1 cellular context compared by ENCODE assay signal in genomic region chr15:43775411-43775965, GRCh38.
TF ChIP-seq lines count a peak whose summit lies in the region.

No MANE protein-coding gene starts in this region.

TF ChIP-seq in HepG2, 621 proteins besides CTCF, POLR2A, EP300 and RAD21 (continued from another document and continues in another):
- TF ChIP-seq AKNA (CRISPR knock-in tag; IDR thresholded peaks at IDR 0.05; ENCODE audit: borderline replicate concordance): no peak
- TF ChIP-seq SALL1 (CRISPR knock-in tag; IDR thresholded peaks at IDR 0.05): no peak
- TF ChIP-seq ZNF784 (CRISPR knock-in tag; IDR thresholded peaks at IDR 0.05; ENCODE audit: borderline replicate concordance): no peak
- no peak for TF ChIP-seq ELF1 (CRISPR knock-in tag; IDR thresholded peaks at IDR 0.05)
- 0 out of 2 replicates have a peak, but pooled peaks have one; percentile 31 for TF ChIP-seq TGIF2 (CRISPR knock-in tag; IDR thresholded peaks at IDR 0.05)
- no peak for TF ChIP-seq ZNF619 (CRISPR knock-in tag; IDR thresholded peaks at IDR 0.05)
- peak in 1 of 2 experiments; percentile 86; a peak in 2 of 4 replicates for TF ChIP-seq HMGXB4 (CRISPR knock-in tag; IDR thresholded peaks at IDR 0.05; ENCODE audit: borderline replicate concordance in 1 of 2, low read depth in 1 of 2)
- TF ChIP-seq ZNF331 (CRISPR knock-in tag; IDR thresholded peaks at IDR 0.05): 0 out of 2 replicates have a peak, but pooled peaks have one; percentile 45
- peak; percentile 11; the same call in 1 of the 2 replicates for TF ChIP-seq HDAC1 (CRISPR knock-in tag; IDR thresholded peaks at IDR 0.05)
- TF ChIP-seq ZSCAN22 (CRISPR knock-in tag; IDR thresholded peaks at IDR 0.05): no peak
- no peak for TF ChIP-seq ZNF18 (CRISPR knock-in tag; IDR thresholded peaks at IDR 0.05; ENCODE audit: insufficient replicate concordance)
- TF ChIP-seq TOE1 (CRISPR knock-in tag; IDR thresholded peaks at IDR 0.05): no peak
- TF ChIP-seq MEIS1 (CRISPR knock-in tag; IDR thresholded peaks at IDR 0.05; ENCODE audit: borderline replicate concordance): no peak
- no peak for TF ChIP-seq ZNF562 (CRISPR knock-in tag; IDR thresholded peaks at IDR 0.05; ENCODE audit: borderline replicate concordance)
- peak; percentile 63; the same call in 1 of the 2 replicates for TF ChIP-seq TFDP1 (CRISPR knock-in tag; IDR thresholded peaks at IDR 0.05; ENCODE audit: borderline replicate concordance)
- TF ChIP-seq NR0B2 (CRISPR knock-in tag; IDR thresholded peaks at IDR 0.05): 0 out of 2 replicates have a peak, but pooled peaks have one; percentile 47
- TF ChIP-seq ZBTB49 (CRISPR knock-in tag; IDR thresholded peaks at IDR 0.05; ENCODE audit: borderline replicate concordance): no peak
- TF ChIP-seq ZSCAN12 (CRISPR knock-in tag; IDR thresholded peaks at IDR 0.05): no peak
- TF ChIP-seq GATAD1 (CRISPR knock-in tag; IDR thresholded peaks at IDR 0.05): peak; percentile 51; the same call in 1 of the 2 replicates
- TF ChIP-seq ZNF512B (CRISPR knock-in tag; IDR thresholded peaks at IDR 0.05; ENCODE audit: borderline replicate concordance): 0 out of 2 replicates have a peak, but pooled peaks have one; percentile 68
- no peak for TF ChIP-seq E2F2 (CRISPR knock-in tag; IDR thresholded peaks at IDR 0.05; ENCODE audit: borderline replicate concordance)
- peak; percentile 68; the same call in 1 of the 3 replicates for TF ChIP-seq MXI1 (IDR thresholded peaks at IDR 0.05; ENCODE audit: borderline replicate concordance, low read depth, low read length)
- no peak for TF ChIP-seq ZNF7 (CRISPR knock-in tag; IDR thresholded peaks at IDR 0.05)
- TF ChIP-seq RNF2 (conservative IDR thresholded peaks at IDR 0.05; ENCODE audit: low read depth): no peak
- no peak for TF ChIP-seq CEBPZ (IDR thresholded peaks at IDR 0.05; ENCODE audit: low read length)
- TF ChIP-seq PRDM4 (CRISPR knock-in tag; IDR thresholded peaks at IDR 0.05; ENCODE audit: borderline replicate concordance): no peak
- peak; percentile 86 for TF ChIP-seq MYC (CRISPR knock-in tag; IDR thresholded peaks at IDR 0.05; ENCODE audit: borderline replicate concordance)
- peak; percentile 59; the same call in 1 of the 2 replicates for TF ChIP-seq YEATS2 (CRISPR knock-in tag; IDR thresholded peaks at IDR 0.05; ENCODE audit: borderline replicate concordance)
